ENCODE assay signal across 4 cellular contexts in the genomic region with DNA sequence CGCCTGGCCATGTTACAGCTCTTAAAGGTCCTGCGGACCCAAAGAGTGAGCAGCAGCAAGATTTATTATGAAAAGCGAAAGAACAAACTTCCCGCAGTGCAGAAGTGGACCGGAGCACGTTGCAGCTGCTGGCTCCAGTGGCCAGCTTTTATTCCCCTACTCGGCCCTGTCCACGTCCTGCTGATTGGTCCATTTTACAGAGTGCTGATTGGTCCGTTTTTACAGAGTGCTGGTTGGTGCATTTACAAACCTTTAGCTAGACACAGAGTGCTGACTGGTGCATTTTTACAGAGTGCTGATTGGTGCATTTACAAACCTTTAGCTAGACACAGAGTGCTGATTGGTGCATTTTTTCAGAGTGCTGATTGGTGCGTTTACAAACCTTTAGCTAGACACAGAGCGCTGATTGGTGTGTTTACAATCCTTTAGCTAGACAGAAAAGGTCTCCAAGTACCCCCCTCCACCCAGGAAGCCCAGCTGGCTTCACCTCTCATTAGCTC. TPM values are rescaled to one million over a fixed set of nuclear protein-coding genes. Genes with fewer than 3 reads are reported as not detected.
"Had no signal": no experiment of that assay in that cellular context is flagged by ENCODE, and none has a peak within 500 bp of the region (broad histone marks: within the 10 kb centered on the region; RNA-seq: fewer than 3 reads in every experiment).

No MANE protein-coding gene starts in this region.

RNA-seq across cellular contexts. Expression of a gene that starts 46.5 kb away (rescaled TPM):
- total RNA-seq: activated naive CD4-positive, alpha-beta T cell treated with anti-CD3 and anti-CD28 coated beads, Interleukin-2, amount 50 U/mL, for 72 hours; renal cortical epithelial cell; SJSA1; T-helper 2 cell treated with Interferon-gamma antibody and Interleukin-4, amounts not matched to agents 100 ng/mL and 5 ng/mL, for 36 hours had no signal
